ENCODE assay signal across 8 cellular contexts in the genomic region with DNA sequence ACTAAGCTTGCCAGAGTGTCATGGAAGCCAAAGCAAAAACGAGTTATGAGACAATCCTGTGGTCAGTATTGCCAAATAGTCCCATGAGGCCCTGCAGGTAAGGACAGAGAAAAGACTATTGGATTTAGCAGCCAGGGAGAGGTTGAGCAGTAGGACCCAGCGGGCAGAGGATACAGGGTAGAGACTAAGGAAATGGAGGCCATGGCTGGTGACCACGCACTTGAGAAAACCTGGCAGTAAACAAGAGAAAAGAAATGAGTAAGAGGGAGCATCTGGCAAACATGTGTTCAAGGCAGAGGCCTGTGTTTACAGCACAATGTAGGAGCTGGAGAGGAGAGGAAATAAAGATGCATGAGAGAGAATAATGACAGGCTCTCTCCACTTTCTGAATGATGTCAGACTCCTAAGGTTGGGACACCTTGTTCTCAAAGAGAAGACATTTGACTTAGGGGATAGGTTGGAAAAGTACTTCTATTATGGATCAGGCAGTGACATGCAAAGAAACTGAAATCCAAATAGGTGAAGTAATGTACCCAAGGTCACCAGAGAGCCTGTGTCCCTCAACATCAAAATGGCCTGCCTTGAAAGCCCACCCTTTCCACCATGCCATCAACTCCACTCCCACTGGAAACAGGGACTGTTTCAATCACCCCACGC. TPM values are rescaled to one million over a fixed set of nuclear protein-coding genes. Genes with fewer than 3 reads are reported as not detected.
DNase-seq lines count a peak whose midpoint lies in the region; ATAC-seq and TF ChIP-seq lines count a peak whose summit lies in the region.

No MANE protein-coding gene starts in this region.

- in situ Hi-C loops in astrocyte of the cerebellum (cut with HindIII; ENCODE audit: low sequenced_read_pairs): loop anchor here (10.0 kb wide), 1 partner anchor 388 kb away; no protein-coding TSS in a partner anchor

- H3K4me1 Mint-ChIP-seq in CD8-positive, alpha-beta memory T cell: peaks cover 39 to 46% (median 40%) of the 10 kb centered on the region in 3 donors
- H3K4me1 Mint-ChIP-seq in CD8-positive, alpha-beta T cell (ENCODE audit: low read depth): peaks cover 30% of the 10 kb centered on the region

- peak overlapping the region in 6 of 8 donors; percentile 16 to 88 (median 56) for H3K27ac Mint-ChIP-seq in CD8-positive, alpha-beta memory T cell
- H3K27ac Mint-ChIP-seq in CD8-positive, alpha-beta T cell: no peak overlapping the region

- ATAC-seq in GM19463 (IDR thresholded peaks at IDR 0.05; ENCODE audit: unreplicated experiment) (peak; percentile 37), right lobe of liver (peak; percentile 28 to 57 (median 39)), GM21526 (IDR thresholded peaks at IDR 0.05; ENCODE audit: low FRiP score, unreplicated experiment) (no peak)
- no peak for ATAC-seq in CD8-positive, alpha-beta T cell

- no peaks in the 10 kb centered on the region for H3K9me3 Mint-ChIP-seq in CD8-positive, alpha-beta memory T cell
- H3K9me3 Mint-ChIP-seq in CD8-positive, alpha-beta T cell: no peaks in the 10 kb centered on the region

- no peaks in the 10 kb centered on the region for H3K27me3 ChIP-seq in CD8-positive, alpha-beta memory T cell (ENCODE audit: insufficient read depth, low read length, poor library complexity, severe bottlenecking)
- H3K27me3 ChIP-seq in right lobe of liver: no peaks in the 10 kb centered on the region
- H3K27me3 ChIP-seq in CD8-positive, alpha-beta T cell (ENCODE audit: insufficient read depth, low read length): no peaks in the 10 kb centered on the region

- POLR2A ChIA-PET in CD8-positive, alpha-beta memory T cell (lab: Charles Lee): interaction anchor here (1.5 kb wide), 1 partner anchor 9 kb away, joined by 5 read pairs; a partner anchor contains a TSS
- POLR2A ChIA-PET in CD8-positive, alpha-beta T cell (lab: Charles Lee): interaction anchor here (1.2 kb wide), 1 partner anchor 8 kb away, joined by 4 read pairs; no protein-coding TSS in a partner anchor

- H3K27me3 Mint-ChIP-seq in CD8-positive, alpha-beta memory T cell: peaks cover 0 to 2% of the 10 kb centered on the region in 2 donors
- no peaks in the 10 kb centered on the region for H3K27me3 Mint-ChIP-seq in CD8-positive, alpha-beta T cell (ENCODE audit: low read depth)

- DNase-seq in CD8-positive, alpha-beta memory T cell: no peak
- peak; percentile 28 for DNase-seq in HPDE6-E6E7 (ENCODE audit: extremely low spot score)
- peak; percentile 73 for DNase-seq in astrocyte of the cerebellum (ENCODE audit: low read depth)
- DNase-seq in right lobe of liver: no peak
- DNase-seq in NAMALWA (ENCODE audit: low spot score): no peak
- DNase-seq in CD8-positive, alpha-beta T cell: no peak

- H3K27ac ChIP-seq in CD8-positive, alpha-beta memory T cell (ENCODE audit: low read depth, low read length): peak overlapping the region; percentile 55
- H3K27ac ChIP-seq in right lobe of liver: peak overlapping the region in 2 of 3 donors; percentile 33 to 64
- no peak overlapping the region for H3K27ac ChIP-seq in CD8-positive, alpha-beta T cell (ENCODE audit: low read depth, low read length)

- no peak for TF ChIP-seq POLR2A in right lobe of liver (IDR thresholded peaks at IDR 0.05)

- CTCF ChIA-PET in CD8-positive, alpha-beta memory T cell (lab: Charles Lee): interaction anchor here (0.8 to 3.7 kb wide), 3 partner anchors 9 to 89 kb away, joined by 3 to 21 read pairs (median 4); a partner anchor contains a TSS
- CTCF ChIA-PET in CD8-positive, alpha-beta T cell (lab: Charles Lee): interaction anchor here (0.7 to 2.2 kb wide), 5 partner anchors 10 to 90 kb away, joined by 3 to 16 read pairs (median 6); a partner anchor contains a TSS

- no peaks in the 10 kb centered on the region for H3K36me3 ChIP-seq in CD8-positive, alpha-beta memory T cell (ENCODE audit: insufficient read depth, low read length)
- no peaks in the 10 kb centered on the region for H3K36me3 ChIP-seq in right lobe of liver
- H3K36me3 ChIP-seq in CD8-positive, alpha-beta T cell (ENCODE audit: insufficient read depth, low read length): no peaks in the 10 kb centered on the region

- TF ChIP-seq CTCF in astrocyte of the cerebellum (IDR thresholded peaks at IDR 0.05; ENCODE audit: low read depth, low read length, missing control alignments): no peak
- no peak for TF ChIP-seq CTCF in right lobe of liver (IDR thresholded peaks at IDR 0.05)
- TF ChIP-seq CTCF in CD8-positive, alpha-beta T cell (IDR thresholded peaks at IDR 0.05): no peak

- peaks cover 27% of the 10 kb centered on the region for H3K4me1 ChIP-seq in CD8-positive, alpha-beta memory T cell (ENCODE audit: insufficient read depth, low read length)
- peaks cover 0 to 13% (median 1%) of the 10 kb centered on the region in 4 donors for H3K4me1 ChIP-seq in right lobe of liver
- H3K4me1 ChIP-seq in CD8-positive, alpha-beta T cell (ENCODE audit: insufficient read depth, low read length): no peaks in the 10 kb centered on the region

- H3K36me3 Mint-ChIP-seq in CD8-positive, alpha-beta memory T cell: peaks cover 0 to 2% (median 2%) of the 10 kb centered on the region in 3 donors
- no peaks in the 10 kb centered on the region for H3K36me3 Mint-ChIP-seq in CD8-positive, alpha-beta T cell

- WGBS in right lobe of liver (ENCODE audit: insufficient coverage, low coverage, low lambda C conversion rate, missing lambda C conversion rate): 58% methylated on average over 4 of the region's 4 CpGs

- H3K4me3 ChIP-seq in CD8-positive, alpha-beta memory T cell (ENCODE audit: low read length): no peak overlapping the region
- no peak overlapping the region for H3K4me3 ChIP-seq in astrocyte of the cerebellum (ENCODE audit: low read depth, low read length)
- H3K4me3 ChIP-seq in right lobe of liver: no peak overlapping the region
- H3K4me3 ChIP-seq in CD8-positive, alpha-beta T cell (ENCODE audit: low read depth, low read length): no peak overlapping the region

- intact Hi-C loops in right lobe of liver (cut with DNase I): no loop called here
- intact Hi-C loops in CD8-positive, alpha-beta T cell (cut with DNase I, micrococcal nuclease): no loop called here

- H3K4me3 Mint-ChIP-seq in CD8-positive, alpha-beta memory T cell: peak overlapping the region in 5 of 7 donors; percentile 19 to 74 (median 57)
- no peak overlapping the region for H3K4me3 Mint-ChIP-seq in CD8-positive, alpha-beta T cell

- no peaks in the 10 kb centered on the region for H3K9me3 ChIP-seq in CD8-positive, alpha-beta memory T cell (ENCODE audit: low read length)
- no peaks in the 10 kb centered on the region for H3K9me3 ChIP-seq in right lobe of liver
- no peaks in the 10 kb centered on the region for H3K9me3 ChIP-seq in CD8-positive, alpha-beta T cell (ENCODE audit: low read length)

RNA-seq across cellular contexts. Expression of a gene that starts 9.0 kb away (rescaled TPM):
- total RNA-seq in CD8-positive, alpha-beta memory T cell: 10 to 100 TPM; 23.9 to 25.0 TPM
- 12.5 TPM for polyA plus RNA-seq in CD8-positive, alpha-beta memory T cell
- total RNA-seq in right lobe of liver: 10 to 100 TPM; 11.5 to 29.9 (median 18.2) TPM
- total RNA-seq in CD8-positive, alpha-beta T cell: 10 to 100 TPM; 11.9 to 12.6 TPM

Comparison
In these comparisons a context has a peak if more than half of its experiments do, and no peak if none do; other contexts are left out.
1. DNase-seq: peak in HPDE6-E6E7 (single experiment) and astrocyte of the cerebellum (single experiment); none in CD8-positive, alpha-beta memory T cell (0 of 5), right lobe of liver (0 of 3), NAMALWA (single experiment) and CD8-positive, alpha-beta T cell (0 of 7).
2. ATAC-seq: peak in GM19463 (single experiment) and right lobe of liver (4 of 4); none in CD8-positive, alpha-beta T cell (single experiment) and GM21526 (single experiment).